ENCODE assay signal across 1 cellular context in genomic region chr1:151311589-151312331, GRCh38.
TF ChIP-seq lines count a peak whose summit lies in the region.

No MANE protein-coding gene starts in this region.

TF ChIP-seq in GM12878, 131 proteins besides CTCF, POLR2A, EP300 and RAD21:
- TF ChIP-seq BCL3 (IDR thresholded peaks at IDR 0.05; ENCODE audit: borderline replicate concordance, insufficient read depth, low read depth, low read length, poor library complexity, severe bottlenecking) (peak; percentile 30), CREB1 (IDR thresholded peaks at IDR 0.05; ENCODE audit: low read depth) (0 out of 2 replicates have a peak, but pooled peaks have one; percentile 9), TARDBP (IDR thresholded peaks at IDR 0.05; ENCODE audit: borderline replicate concordance) (no peak)
